ENCODE assay signal across 31 cellular contexts in the genomic region with DNA sequence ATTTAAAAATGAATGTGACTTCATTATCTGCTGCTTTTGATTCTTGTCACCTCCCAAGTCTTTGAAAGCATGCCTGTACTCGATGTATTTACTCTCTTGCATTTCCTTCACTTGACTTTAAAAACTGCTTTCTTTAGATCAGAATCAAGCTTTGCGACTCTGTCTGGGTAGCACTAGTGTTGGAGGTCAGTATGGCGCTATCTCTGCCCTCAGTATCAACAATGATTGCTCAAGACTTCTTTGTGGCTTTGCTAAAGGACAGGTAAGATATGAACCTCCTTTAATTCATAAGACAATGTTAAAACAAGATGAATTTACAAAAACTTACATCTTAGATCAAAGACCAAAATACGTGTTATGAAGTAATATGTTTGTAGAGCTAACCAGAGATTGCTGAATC.
"Had no signal": no experiment of that assay in that cellular context is flagged by ENCODE, and none has a peak within 500 bp of the region (broad histone marks: within the 10 kb centered on the region; RNA-seq: fewer than 3 reads in every experiment).

No MANE protein-coding gene starts in this region.

- H3K9me3 ChIP-seq: ovary, psoas muscle, spleen, suprapubic skin, testis, tibial artery, transverse colon, upper lobe of right lung, uterus had no signal

- H3K4me2 ChIP-seq: neural progenitor cell, smooth muscle cell had no signal

- H3K36me3 ChIP-seq: neural progenitor cell, ovary, uterus had no signal

- H3K4me3 Mint-ChIP-seq: natural killer cell; nephron; neural progenitor cell; stimulated activated memory B cell treated with anti-CD40 and anti-IgM and Interleukin-4, amounts not matched to agents 10 μg/mL and 1 μg/mL and 100 μg/mL, for 72 hours; stimulated activated naive CD8-positive, alpha-beta T cell treated with anti-CD3 and anti-CD28 coated beads, Interleukin-15, amount 100 ng/mL, for 72 hours; type B pancreatic cell had no signal

- H3K4me1 ChIP-seq: neural progenitor cell, parathyroid adenoma, spleen, suprapubic skin, testis, tibial artery, transverse colon, upper lobe of right lung, uterus had no signal

- H3K4me1 Mint-ChIP-seq: natural killer cell; neural progenitor cell; stimulated activated memory B cell treated with anti-CD40 and anti-IgM and Interleukin-4, amounts not matched to agents 10 μg/mL and 1 μg/mL and 100 μg/mL, for 72 hours; stimulated activated naive CD8-positive, alpha-beta T cell treated with anti-CD3 and anti-CD28 coated beads, Interleukin-15, amount 100 ng/mL, for 72 hours had no signal

- DNase-seq: natural killer cell; occipital lobe; ovary; posterior cingulate gyrus; psoas muscle; right cardiac atrium; spleen; stimulated activated CD4-positive, alpha-beta T cell treated with anti-CD3 and anti-CD28 coated beads, Interleukin-12 subunit alpha, Interleukin-12 subunit beta, amount 100 ng/mL, for 4 hours; stimulated activated CD4-positive, alpha-beta T cell treated with anti-CD3 and anti-CD28 coated beads, Interleukin-1b, Interleukin-23, amount 100 ng/mL, for 48 hours; stimulated activated CD4-positive, alpha-beta T cell treated with anti-CD3 and anti-CD28 coated beads, Interleukin-4, amount 100 ng/mL, for 1 hour; stimulated activated CD4-positive, alpha-beta T cell treated with anti-CD3 and anti-CD28 coated beads, Interleukin-4, amount 100 ng/mL, for 4 hours; stimulated activated CD8-positive, alpha-beta memory T cell treated with anti-CD3 and anti-CD28 coated beads, Interleukin-4, amount 100 ng/mL, for 48 hours; stimulated activated naive CD4-positive, alpha-beta T cell; stimulated activated naive CD8-positive, alpha-beta T cell treated with anti-CD3 and anti-CD28 coated beads, Interleukin-15, amount 100 ng/mL, for 72 hours; stimulated activated naive CD8-positive, alpha-beta T cell treated with anti-CD3 and anti-CD28 coated beads, Interleukin-15, Interleukin-2, amounts not matched to agents 100 U/mL and 50 U/mL, for 24 hours; substantia nigra; testis; tibial artery; transverse colon; upper lobe of right lung; uterus had no signal

- H3K9ac ChIP-seq: neural progenitor cell, parathyroid adenoma had no signal

- H3K27me3 ChIP-seq: neural progenitor cell, ovary, spleen, suprapubic skin, testis, tibial artery, transverse colon, upper lobe of right lung, uterus had no signal

- H3K4me3 ChIP-seq: neural progenitor cell, ovary, psoas muscle, skin epidermis, smooth muscle cell, spleen, suprapubic skin, testis, tibial artery, transverse colon, upper lobe of right lung, uterus had no signal

- H3K9me3 Mint-ChIP-seq: natural killer cell; nephron; neural progenitor cell; stimulated activated memory B cell treated with anti-CD40 and anti-IgM and Interleukin-4, amounts not matched to agents 10 μg/mL and 1 μg/mL and 100 μg/mL, for 72 hours; stimulated activated naive CD8-positive, alpha-beta T cell treated with anti-CD3 and anti-CD28 coated beads, Interleukin-15, amount 100 ng/mL, for 72 hours; type B pancreatic cell had no signal

- H3K27me3 Mint-ChIP-seq: progenitor cell of endocrine pancreas; stimulated activated memory B cell treated with anti-CD40 and anti-IgM and Interleukin-4, amounts not matched to agents 10 μg/mL and 1 μg/mL and 100 μg/mL, for 72 hours; stimulated activated naive CD8-positive, alpha-beta T cell treated with anti-CD3 and anti-CD28 coated beads, Interleukin-15, amount 100 ng/mL, for 72 hours; type B pancreatic cell had no signal

- H3K27ac ChIP-seq: neural progenitor cell, ovary, parathyroid adenoma, psoas muscle, skin epidermis, spleen, suprapubic skin, testis, tibial artery, transverse colon, upper lobe of right lung, uterus had no signal

- H3K79me2 ChIP-seq: parathyroid adenoma had no signal

- ATAC-seq: natural killer cell; psoas muscle; right cardiac atrium; sciatic nerve; stimulated activated memory B cell treated with anti-CD40 and anti-IgM and Interleukin-4, amounts not matched to agents 10 μg/mL and 1 μg/mL and 100 μg/mL, for 72 hours; stimulated activated naive CD8-positive, alpha-beta T cell treated with anti-CD3 and anti-CD28 coated beads, Interleukin-15, amount 100 ng/mL, for 72 hours; stimulated activated naive CD8-positive, alpha-beta T cell treated with anti-CD3 and anti-CD28 coated beads, Interleukin-15, Interleukin-2, amounts not matched to agents 100 U/mL and 50 U/mL, for 24 hours; upper lobe of right lung had no signal

- H3K27ac Mint-ChIP-seq: natural killer cell; nephron; neural progenitor cell; progenitor cell of endocrine pancreas; stimulated activated memory B cell treated with anti-CD40 and anti-IgM and Interleukin-4, amounts not matched to agents 10 μg/mL and 1 μg/mL and 100 μg/mL, for 72 hours; stimulated activated naive CD8-positive, alpha-beta T cell treated with anti-CD3 and anti-CD28 coated beads, Interleukin-15, amount 100 ng/mL, for 72 hours; type B pancreatic cell had no signal

- H2AFZ ChIP-seq: neural progenitor cell, parathyroid adenoma had no signal
